Comparison of ENCODE assay signal across 15 cellular contexts in the genomic region with DNA sequence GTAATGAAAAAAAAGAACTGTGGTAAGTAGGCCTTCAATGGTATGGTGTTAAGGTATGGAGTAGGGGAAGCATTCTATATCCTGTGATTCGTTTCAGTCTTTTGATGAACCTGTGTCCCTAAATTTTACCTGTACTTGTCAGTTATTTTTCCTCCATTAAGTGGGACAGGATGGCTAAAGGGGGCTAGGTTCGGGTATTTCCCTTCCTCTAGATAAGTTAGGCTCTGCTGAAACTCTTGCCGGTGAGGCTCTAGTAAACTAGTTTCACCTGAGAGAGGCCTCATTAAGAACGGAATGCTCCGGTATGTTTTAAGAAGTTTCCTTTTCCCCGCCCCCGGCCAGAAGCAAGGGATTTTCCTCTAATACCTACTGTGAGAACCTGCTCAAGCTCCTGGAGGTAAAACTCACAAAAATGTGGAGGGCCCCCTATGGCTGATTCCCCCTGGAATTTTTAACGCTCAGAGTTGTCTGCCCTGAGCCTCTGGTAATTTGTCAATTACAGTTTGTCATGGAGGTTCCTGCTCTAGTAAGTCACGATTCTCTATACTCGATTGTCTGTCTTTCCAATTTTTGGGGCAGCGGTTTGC.
"Had no signal": no experiment of that assay in that cellular context is flagged by ENCODE, and none has a peak within 500 bp of the region (broad histone marks: within the 10 kb centered on the region; RNA-seq: fewer than 3 reads in every experiment).

No MANE protein-coding gene starts in this region.

- H3K9me3 Mint-ChIP-seq: effector memory CD8-positive, alpha-beta T cell had no signal

- H3K79me2 ChIP-seq: parathyroid adenoma had no signal

- H3K4me1 ChIP-seq: body of pancreas, parathyroid adenoma had no signal

- H3K27me3 ChIP-seq: body of pancreas had no signal

- H3K27ac Mint-ChIP-seq: activated naive CD4-positive, alpha-beta T cell treated with anti-CD3 and anti-CD28 coated beads, Interleukin-2, amount 50 U/mL, for 72 hours; effector memory CD8-positive, alpha-beta T cell; T-helper 1 cell treated with Interleukin-12 subunit alpha and Interleukin-12 subunit beta and Interleukin-4 antibody, amounts not matched to agents 30 μg/mL and 1 μg/mL, for 36 hours had no signal

- ATAC-seq: activated naive CD4-positive, alpha-beta T cell treated with anti-CD3 and anti-CD28 coated beads, Interleukin-2, amount 50 U/mL, for 72 hours; body of pancreas; effector memory CD8-positive, alpha-beta T cell had no signal

- H3K4me3 ChIP-seq: body of pancreas had no signal

- H3K4me3 Mint-ChIP-seq: effector memory CD8-positive, alpha-beta T cell; neural crest cell; T-helper 1 cell treated with Interleukin-12 subunit alpha and Interleukin-12 subunit beta and Interleukin-4 antibody, amounts not matched to agents 30 μg/mL and 1 μg/mL, for 36 hours had no signal

- H2AFZ ChIP-seq: parathyroid adenoma had no signal

- H3K27ac ChIP-seq: body of pancreas, parathyroid adenoma had no signal

- DNase-seq: activated effector memory CD4-positive, alpha-beta T cell treated with Interleukin-2 at 50 U/mL for 16 hours; activated T-cell treated with anti-CD3 and anti-CD28 coated beads, Interleukin-2, amount 50 U/mL, for 1 hour; amniotic stem cell; body of pancreas; central memory CD4-positive, alpha-beta T cell; cortex of kidney; effector memory CD8-positive, alpha-beta T cell; erythroblast; hippocampal formation; kidney; retina had no signal

- H3K9ac ChIP-seq: parathyroid adenoma had no signal

- H3K9me3 ChIP-seq: body of pancreas had no signal
